8 cellular contexts compared by ENCODE assay signal in genomic region chr1:1959840-1960479, GRCh38. TPM values are rescaled to one million over a fixed set of nuclear protein-coding genes. Genes with fewer than 3 reads are reported as not detected.
DNase-seq lines count a peak whose midpoint lies in the region; ATAC-seq and TF ChIP-seq lines count a peak whose summit lies in the region.

No MANE protein-coding gene starts in this region.

- POLR2A ChIA-PET in HCT116 (lab: Charles Lee): interaction anchor here (1.0 kb wide), 1 partner anchor 87 kb away, joined by 4 read pairs; no protein-coding TSS in a partner anchor

- 0 out of 2 replicates have a peak, but pooled peaks cover under 1% of the 10 kb centered on the region for H3K27me3 ChIP-seq in BLaER1
- H3K27me3 ChIP-seq in HCT116 (ENCODE audit: insufficient read depth, low read length): no peaks in the 10 kb centered on the region

- TF ChIP-seq POLR2A in HCT116 (IDR thresholded peaks at IDR 0.05; ENCODE audit: borderline replicate concordance, extremely low read depth, insufficient read depth, insufficient read length): peak; percentile 27

- H3K4me2 ChIP-seq in BLaER1: peak overlapping the region; percentile 82
- H3K4me2 ChIP-seq in HCT116 (ENCODE audit: low read length): peak overlapping the region; percentile 91

- H3K4me3 ChIP-seq in BLaER1 (no peak overlapping the region), HCT116 (replicated peaks in 1 of 2; ENCODE audit: low read depth in 1 of 2, low read length in 2 of 2) (peak overlapping the region; percentile 36 to 54), epithelial cell of proximal tubule (ENCODE audit: low read depth, low read length) (no peak overlapping the region)

- RAD21 ChIA-PET in HCT116 (lab: Charles Lee; ENCODE audit: low non-redundant PET in 1 of 2, low total read pairs in 2 of 2, uncharacterized antibody in 2 of 2, unreplicated experiment in 2 of 2): interaction anchor here (0.7 to 1.6 kb wide), 7 partner anchors 81 to 87 kb away, joined by 3 to 11 read pairs (median 3); no protein-coding TSS in a partner anchor

- H4K20me1 ChIP-seq in BLaER1: no peaks in the 10 kb centered on the region
- H4K20me1 ChIP-seq in HCT116 (ENCODE audit: insufficient read depth): no peaks in the 10 kb centered on the region

- H3K4me1 ChIP-seq in BLaER1: peaks cover 61% of the 10 kb centered on the region
- H3K4me1 ChIP-seq in HCT116 (ENCODE audit: control insufficient read depth in 1 of 2, insufficient read depth in 2 of 2, low read length in 2 of 2): peaks cover 5 to 22% of the 10 kb centered on the region in 2 experiments; a peak in 3 of 4 replicates

- H3K9me2 ChIP-seq in HCT116 (ENCODE audit: insufficient read depth): no peaks in the 10 kb centered on the region

- DNase-seq in HCT116 (ENCODE audit: low read depth, low spot score): peak; percentile 71
- peak; percentile 72 to 74 for DNase-seq in NOMO-1 (lab: John Stamatoyannopoulos, UW; ENCODE audit: unreplicated experiment in 2 of 2)
- DNase-seq in activated CD8-positive, alpha-beta memory T cell treated with anti-CD3 and anti-CD28 coated beads, Interleukin-2, amount 50 U/mL, for 24 hours (ENCODE audit: extremely low read depth): peak; percentile 39
- DNase-seq in epithelial cell of proximal tubule (ENCODE audit: low read depth): no peak
- peak; percentile 71 for DNase-seq in mucosa of gallbladder (ENCODE audit: low spot score)
- DNase-seq in stimulated activated CD8-positive, alpha-beta memory T cell treated with anti-CD3 and anti-CD28 coated beads, Interleukin-7, amount 100 ng/mL, for 24 hours (ENCODE audit: low read depth): peak; percentile 40

- ATAC-seq in HCT116 (peak; percentile 94), GM21381 (IDR thresholded peaks at IDR 0.05; ENCODE audit: unreplicated experiment) (no peak)

- peak; percentile 96 to 97 (median 96) for TF ChIP-seq CTCF in HCT116 (IDR thresholded peaks at IDR 0.05 in 2 of 3, conservative IDR thresholded peaks at IDR 0.05 in 1 of 3; ENCODE audit: borderline replicate concordance in 1 of 3, insufficient read depth in 1 of 3, low read depth in 2 of 3, low read length in 2 of 3)
- TF ChIP-seq CTCF in epithelial cell of proximal tubule (conservative IDR thresholded peaks at IDR 0.05; ENCODE audit: low read depth, low read length): peak; percentile 87

- no peaks in the 10 kb centered on the region for H3K9me3 ChIP-seq in BLaER1
- H3K9me3 ChIP-seq in HCT116 (ENCODE audit: control insufficient read depth in 1 of 2, insufficient read depth in 1 of 2, low read depth in 1 of 2, low read length in 2 of 2): no peaks in the 10 kb centered on the region

- no peaks in the 10 kb centered on the region for H3K36me3 ChIP-seq in BLaER1
- H3K36me3 ChIP-seq in HCT116 (ENCODE audit: control insufficient read depth in 1 of 2, insufficient read depth in 2 of 2, low read length in 2 of 2): no peaks in the 10 kb centered on the region

- peak overlapping the region; percentile 10; the same call in 1 of the 2 replicates for H3K9ac ChIP-seq in BLaER1
- H3K9ac ChIP-seq in HCT116 (ENCODE audit: low read length): peak overlapping the region; percentile 29; the same call in 1 of the 2 replicates

- TF ChIP-seq RAD21 in HCT116 (IDR thresholded peaks at IDR 0.05; ENCODE audit: low read depth): peak; percentile 96

- H2AFZ ChIP-seq in HCT116 (ENCODE audit: low read depth, low read length, poor library complexity, severe bottlenecking): peak overlapping the region; percentile 84

- no peaks in the 10 kb centered on the region for H3K79me2 ChIP-seq in HCT116 (ENCODE audit: insufficient read depth, low read length)

- H3K27ac ChIP-seq in BLaER1 (peak overlapping the region; percentile 45; the same call in 1 of the 2 replicates), HCT116 (ENCODE audit: low read depth, low read length) (peak overlapping the region; percentile 21; the same call in 1 of the 2 replicates)

- BruUV-seq in HCT116 (replicated peaks; lab: Mats Ljungman, UMichigan): no TSS peak

- CTCF ChIA-PET in HCT116 (lab: Charles Lee): interaction anchor here (0.9 to 6.7 kb wide), 9 partner anchors 9 to 180 kb away, joined by 3 to 70 read pairs (median 5); no protein-coding TSS in a partner anchor

- intact Hi-C loops in HCT116 (cut with micrococcal nuclease): loop anchor here (1.0 kb wide), 2 partner anchors 86 to 214 kb away; no protein-coding TSS in a partner anchor

TF ChIP-seq in HCT116, 20 proteins besides CTCF, POLR2A, EP300 and RAD21:
- TF ChIP-seq ZFX (IDR thresholded peaks at IDR 0.05) (peak; percentile 24; the same call in 1 of the 2 replicates), TCF7L2 (IDR thresholded peaks at IDR 0.05; ENCODE audit: borderline replicate concordance, extremely low read depth, insufficient read depth, insufficient read length) (peak; percentile 76), MAX (IDR thresholded peaks at IDR 0.05) (no peak; the same call in 1 of the 2 replicates), SP1 (IDR thresholded peaks at IDR 0.05; ENCODE audit: low read depth) (no peak; the same call in 1 of the 2 replicates), POLR2AphosphoS5 (IDR thresholded peaks at IDR 0.05; ENCODE audit: low read depth, low read length) (0 out of 2 replicates have a peak, but pooled peaks have one; percentile 24), EGR1 (IDR thresholded peaks at IDR 0.05; ENCODE audit: low read depth) (no peak)

RNA-seq across cellular contexts. Expression of gene TMEM52, which starts 40.9 kb away (rescaled TPM):
- total RNA-seq in HCT116 (2021; ENCODE audit: unreplicated experiment) (27.5 TPM), epithelial cell of proximal tubule (0.75 and 5.6 TPM in 2 replicates), mucosa of gallbladder (2.4 TPM)
- polyA plus RNA-seq in HCT116 (2012): 27.5 and 29.4 TPM in 2 replicates

RNA-seq across cellular contexts. Expression of gene CFAP74, which starts 43.6 kb away (rescaled TPM):
- 4.9 TPM for total RNA-seq in HCT116 (2021; ENCODE audit: unreplicated experiment)
- polyA plus RNA-seq in HCT116 (2012): 2.9 and 3.3 TPM in 2 replicates
- total RNA-seq in epithelial cell of proximal tubule: not detected in 2 replicates
- not detected for total RNA-seq in mucosa of gallbladder

RNA-seq across cellular contexts. Expression of gene CALML6, which starts 44.9 kb away (rescaled TPM):
- total RNA-seq in HCT116 (2021; ENCODE audit: unreplicated experiment): 2.3 TPM
- polyA plus RNA-seq in HCT116 (2012): 0.62 and 1.7 TPM in 2 replicates
- not detected in 2 replicates for total RNA-seq in epithelial cell of proximal tubule
- total RNA-seq in mucosa of gallbladder: 0.32 TPM

RNA-seq across cellular contexts. Expression of gene GABRD, which starts 59.2 kb away (rescaled TPM):
- total RNA-seq in HCT116 (2021; ENCODE audit: unreplicated experiment): 15.6 TPM
- polyA plus RNA-seq in HCT116 (2012): 21.8 and 30.5 TPM in 2 replicates
- total RNA-seq in epithelial cell of proximal tubule: not detected in 2 replicates
- 1.2 TPM for total RNA-seq in mucosa of gallbladder

Comparison
In these comparisons a context has a peak if more than half of its experiments do, and no peak if none do; other contexts are left out.
1. H3K4me3 ChIP-seq: peak in HCT116 (2 of 2); none in BLaER1 (single experiment) and epithelial cell of proximal tubule (single experiment).